In genomic region chr5:126269511-126269910, GRCh38 we compare ENCODE assay signal across 22 cellular contexts.
DNase-seq lines count a peak whose midpoint lies in the region; FAIRE-seq and TF ChIP-seq lines count a peak whose summit lies in the region.
"Had no signal": no experiment of that assay in that cellular context is flagged by ENCODE, and none has a peak within 500 bp of the region (broad histone marks: within the 10 kb centered on the region; RNA-seq: fewer than 3 reads in every experiment).

No MANE protein-coding gene starts in this region.

- no peaks in the 10 kb centered on the region for H3K36me3 ChIP-seq in PC-9 (ENCODE audit: low read depth)

- FAIRE-seq in urothelium cell line (lab: Jason Lieb, UNC): no peak
- FAIRE-seq: A549, GM12892, GM18507, HepG2 had no signal

- POLR2A ChIA-PET in PC-9 (lab: Charles Lee; ENCODE audit: unreplicated experiment): no interaction called here

- intact Hi-C loops in PC-9 (cut with micrococcal nuclease; ENCODE audit: unreplicated experiment): no loop called here

- H3K4me3 ChIP-seq in PC-9: no peak overlapping the region
- H3K4me3 ChIP-seq: A549 had no signal

- H2AFZ ChIP-seq in PC-9: no peak overlapping the region

- no peaks in the 10 kb centered on the region for H3K27me3 ChIP-seq in PC-9 (ENCODE audit: insufficient read depth, low read depth)

- H3K79me2 ChIP-seq in PC-9 (ENCODE audit: low read depth): no peaks in the 10 kb centered on the region

- TF ChIP-seq CTCF in PC-9 (conservative IDR thresholded peaks at IDR 0.05): no peak

- no peaks in the 10 kb centered on the region for H4K20me1 ChIP-seq in PC-9 (ENCODE audit: insufficient read depth)

- CTCF ChIA-PET in PC-9 (lab: Charles Lee): no interaction called here

- H3K9me3 ChIP-seq in PC-9 (ENCODE audit: insufficient read depth, low read depth): no peaks in the 10 kb centered on the region
- H3K9me3 ChIP-seq: A549, Caco-2 had no signal

- H3K27ac ChIP-seq in PC-9: no peak overlapping the region
- H3K27ac ChIP-seq: 22Rv1, A549, C4-2B had no signal

- no peaks in the 10 kb centered on the region for H3K9me2 ChIP-seq in PC-9 (ENCODE audit: insufficient read depth)

- H3K4me1 ChIP-seq in PC-9 (replicated peaks; ENCODE audit: insufficient read depth): no peaks in the 10 kb centered on the region
- H3K4me1 ChIP-seq: A549, Caco-2 had no signal

- BruUV-seq in PC-9 (replicated peaks; lab: Mats Ljungman, UMichigan): no TSS peak

- H3F3A ChIP-seq in PC-9 (ENCODE audit: insufficient read depth, low read depth): no peaks in the 10 kb centered on the region

- H3K4me2 ChIP-seq in PC-9: no peak overlapping the region
- H3K4me2 ChIP-seq: A549 had no signal

- DNase-seq in NCI-H1694 treated with DMSO at 0.1 percent for 48 hours (lab: John Stamatoyannopoulos, UW) (peak; percentile 31), NCI-H1694 (lab: John Stamatoyannopoulos, UW) (no peak), NCI-H524 (lab: John Stamatoyannopoulos, UW) (peak; percentile 66 to 85), NCI-H82 treated with DMSO at 0.1 percent for 48 hours (lab: John Stamatoyannopoulos, UW; ENCODE audit: unreplicated experiment) (peak; percentile 59), cerebellum (ENCODE audit: low spot score) (peak; percentile 59), NCI-H187 treated with DMSO at 0.1 percent for 48 hours (lab: John Stamatoyannopoulos, UW) (no peak), PC-9 (no peak), urothelium cell line (ENCODE audit: low spot score) (no peak)
- DNase-seq: AML-193; Caco-2; CD4-positive, alpha-beta T cell; DMS53; DND-41; GDM1; GOT3; H7 had no signal

Comparison
In these comparisons a context has a peak if more than half of its experiments do, and no peak if none do; other contexts are left out.
1. DNase-seq: peak in NCI-H1694 treated with DMSO at 0.1 percent for 48 hours (single experiment), NCI-H524 (2 of 2), NCI-H82 treated with DMSO at 0.1 percent for 48 hours (single experiment) and cerebellum (single experiment); none in NCI-H1694 (single experiment), NCI-H187 treated with DMSO at 0.1 percent for 48 hours (single experiment), PC-9 (0 of 2) and urothelium cell line (single experiment).